Comparison of ENCODE assay signal across 30 cellular contexts in genomic region chr6:36362551-36363389, GRCh38. TPM values are rescaled to one million over a fixed set of nuclear protein-coding genes. Genes with fewer than 3 reads are reported as not detected.
DNase-seq lines count a peak whose midpoint lies in the region; ATAC-seq, FAIRE-seq and TF ChIP-seq lines count a peak whose summit lies in the region.
"Had no signal": no experiment of that assay in that cellular context is flagged by ENCODE, and none has a peak within 500 bp of the region (broad histone marks: within the 10 kb centered on the region; RNA-seq: fewer than 3 reads in every experiment).

No MANE protein-coding gene starts in this region.

- peak overlapping the region; percentile 43; the same call in 1 of the 2 replicates for H4K8ac ChIP-seq in H1 (ENCODE audit: extremely low read depth, insufficient read depth, low read length)

- H3K56ac ChIP-seq in H1 (replicated peaks; ENCODE audit: insufficient read length, low read depth, low read length) = no peak overlapping the region

- POLR2A ChIA-PET in H1 (lab: Charles Lee; ENCODE audit: partially characterized antibody) = interaction anchor here (1.2 to 1.5 kb wide), 2 partner anchors 12 to 24 kb away, joined by 3 to 6 read pairs; no protein-coding TSS in a partner anchor

- H3K23ac ChIP-seq in H1 (ENCODE audit: insufficient read length) = no peak overlapping the region

- intact Hi-C loops in spleen (cut with DNase I; ENCODE audit: low total_unique reads) = loop anchor here (10.0 kb wide), 1 partner anchor 338 kb away; the partner anchor contains the start of genes MAPK14 and SLC26A8

- no peaks in the 10 kb centered on the region for H3K9me2 ChIP-seq in GM23248 (ENCODE audit: insufficient read depth)

- no peak for FAIRE-seq in H1 (lab: Jason Lieb, UNC)
- FAIRE-seq: astrocyte, frontal cortex had no signal

- no peak overlapping the region for H2BK20ac ChIP-seq in H1 (ENCODE audit: low read length)

- peak; percentile 33 for DNase-seq in GM23248
- DNase-seq in MV-4-11 (lab: John Stamatoyannopoulos, UW) = peak; percentile 70
- DNase-seq in H1 (ENCODE audit: low read depth in 1 of 2, low spot score in 2 of 2) = no peak
- DNase-seq in spleen = peak; percentile 81
- DNase-seq in GM03348 (ENCODE audit: low spot score) = no peak
- DNase-seq in SHP77 (lab: John Stamatoyannopoulos, UW) = no peak
- DNase-seq: activated CD4-positive, alpha-beta T cell treated with anti-CD3 and anti-CD28 coated beads for 48 hours; cerebellar nuclear complex; COR-L47; DMS79 treated with DMSO at 0.1 percent for 48 hours; erythroblast; immature natural killer cell; NCI-H187 treated with DMSO at 0.1 percent for 48 hours; NCI-H526 treated with DMSO at 0.1 percent for 48 hours; stimulated activated CD4-positive, alpha-beta T cell treated with anti-CD3 and anti-CD28 coated beads, Interleukin-2, amount 100 ng/mL, for 24 hours had no signal

- ATAC-seq in HG02885 (IDR thresholded peaks at IDR 0.05; ENCODE audit: poor library complexity, unreplicated experiment) = no peak
- ATAC-seq: GM23338; Right ventricle myocardium inferior; stimulated activated effector memory CD8-positive, alpha-beta T cell treated with anti-CD3 and anti-CD28 coated beads, Interleukin-12 subunit alpha, Interleukin-12 subunit beta, amount 100 ng/mL, for 72 hours; T-cell had no signal

- H4K5ac ChIP-seq in H1 (ENCODE audit: insufficient read length, low read depth, low read length) = no peak overlapping the region

- H3K9me3 ChIP-seq in GM23248 (ENCODE audit: low read depth) = no peaks in the 10 kb centered on the region
- H3K9me3 ChIP-seq in H1 (ENCODE audit: insufficient read depth in 2 of 2, low read depth in 1 of 2, low read length in 1 of 2) = no peaks in the 10 kb centered on the region
- H3K9me3 ChIP-seq in spleen = no peaks in the 10 kb centered on the region
- H3K9me3 ChIP-seq: prostate gland had no signal

- H3F3A ChIP-seq in GM23248 (ENCODE audit: insufficient read depth) = no peaks in the 10 kb centered on the region

- no peak overlapping the region for H3K4me2 ChIP-seq in GM23248 (ENCODE audit: unreplicated experiment)
- H3K4me2 ChIP-seq in H1 (ENCODE audit: insufficient read depth in 1 of 2, low read depth in 2 of 2, low read length in 2 of 2) = no peak overlapping the region
- H3K4me2 ChIP-seq: GM23338, hepatocyte had no signal

- H3K9ac ChIP-seq in GM23248 = no peak overlapping the region
- H3K9ac ChIP-seq in H1 (replicated peaks in 1 of 4; ENCODE audit: extremely low read depth in 1 of 4, low read depth in 3 of 4, low read length in 3 of 4) = no peak overlapping the region

- no peak for TF ChIP-seq POLR2A in H1 (IDR thresholded peaks at IDR 0.05; ENCODE audit: control extremely low read depth in 1 of 2, low read depth in 2 of 2, low read length in 2 of 2)
- TF ChIP-seq POLR2A in spleen (IDR thresholded peaks at IDR 0.05) = no peak

- peaks cover 8% of the 10 kb centered on the region for H3K4me1 ChIP-seq in GM23248 (ENCODE audit: insufficient read depth)
- no peaks in the 10 kb centered on the region for H3K4me1 ChIP-seq in H1 (replicated peaks in 1 of 4; ENCODE audit: control insufficient read depth in 3 of 4, insufficient read depth in 4 of 4, low read length in 3 of 4)
- H3K4me1 ChIP-seq in spleen = peaks cover 0 to 57% (median 36%) of the 10 kb centered on the region in 6 donors
- H3K4me1 ChIP-seq: prostate gland had no signal

- H3K27me3 ChIP-seq in GM23248 (replicated peaks; ENCODE audit: insufficient read depth) (no peaks in the 10 kb centered on the region), H1 (replicated peaks in 1 of 4; ENCODE audit: control insufficient read depth in 3 of 4, extremely low read depth in 1 of 4, insufficient read depth in 3 of 4, low read length in 3 of 4) (peaks cover 0 to 1% (median 0%) of the 10 kb centered on the region in 4 experiments; a peak in 1 of 7 replicates), spleen (replicated peaks in 1 of 7) (peaks cover 0 to 4% (median 0%) of the 10 kb centered on the region in 7 donors)
- H3K27me3 ChIP-seq: hepatocyte had no signal

- H4K91ac ChIP-seq in H1 (replicated peaks; ENCODE audit: insufficient read length, low read length) = no peak overlapping the region

- CTCF ChIA-PET in H1 (lab: Charles Lee; ENCODE audit: partially characterized antibody) = interaction anchor here (0.6 to 7.6 kb wide), 12 partner anchors 11 to 267 kb away, joined by 3 to 68 read pairs (median 4); no protein-coding TSS in a partner anchor

- no peak overlapping the region for H2BK120ac ChIP-seq in H1 (replicated peaks; ENCODE audit: low read depth, low read length)

- H3K4me3 ChIP-seq in GM23248 = no peak overlapping the region
- no peak overlapping the region for H3K4me3 ChIP-seq in H1 (ENCODE audit: extremely low read depth in 1 of 4, insufficient read depth in 2 of 4, low read depth in 3 of 4, low read length in 4 of 4)
- no peak overlapping the region for H3K4me3 ChIP-seq in spleen
- H3K4me3 ChIP-seq: GM23338, hepatocyte, prostate gland had no signal

- no peak overlapping the region for H3K18ac ChIP-seq in H1 (ENCODE audit: extremely low read depth, low read length)

- no peaks in the 10 kb centered on the region for H3K79me2 ChIP-seq in GM23248 (ENCODE audit: insufficient read depth)
- no peaks in the 10 kb centered on the region for H3K79me2 ChIP-seq in H1 (ENCODE audit: control insufficient read depth in 1 of 2, insufficient read depth in 2 of 2, low read length in 2 of 2)
- H3K79me2 ChIP-seq: hepatocyte had no signal

- TF ChIP-seq CTCF in H1 (IDR thresholded peaks at IDR 0.05; ENCODE audit: control extremely low read depth in 1 of 3, insufficient read depth in 1 of 3, low read depth in 1 of 3, low read length in 3 of 3) (no peak), spleen (IDR thresholded peaks at IDR 0.05 in 8 of 11, conservative IDR thresholded peaks at IDR 0.05 in 3 of 11) (no peak)

- no peak overlapping the region for H3K4ac ChIP-seq in H1 (replicated peaks; ENCODE audit: insufficient read length, low read depth, low read length)

- H2BK15ac ChIP-seq in H1 (ENCODE audit: low read length) = no peak overlapping the region

- H3K14ac ChIP-seq in H1 (ENCODE audit: insufficient read length) = no peak overlapping the region

- H4K20me1 ChIP-seq in GM23248 (ENCODE audit: insufficient read depth) (no peaks in the 10 kb centered on the region), H1 (replicated peaks in 1 of 2; ENCODE audit: control insufficient read depth in 1 of 2, insufficient read depth in 2 of 2, low read length in 2 of 2) (no peaks in the 10 kb centered on the region)

- no peak overlapping the region for H2BK5ac ChIP-seq in H1 (ENCODE audit: low read depth, low read length)

- no peak overlapping the region for H2BK12ac ChIP-seq in H1 (ENCODE audit: low read depth, low read length)

- no peak for TF ChIP-seq EP300 in H1 (IDR thresholded peaks at IDR 0.05; ENCODE audit: borderline replicate concordance in 1 of 2, low read depth in 2 of 2, low read length in 2 of 2)

- no peak overlapping the region for H2AK5ac ChIP-seq in H1 (ENCODE audit: low read depth, low read length)

- H3K36me3 ChIP-seq in GM23248 (ENCODE audit: low read depth) (no peaks in the 10 kb centered on the region), H1 (ENCODE audit: control insufficient read depth in 2 of 4, insufficient read depth in 4 of 4, low read length in 3 of 4) (no peaks in the 10 kb centered on the region), spleen (peaks cover 0 to 30% (median 0%) of the 10 kb centered on the region in 6 donors)
- H3K36me3 ChIP-seq: prostate gland had no signal

- 76% methylated on average over 26 to 27 of the region's 27 CpGs for WGBS in GM23248 (ENCODE audit: low coverage in 1 of 2, low lambda C conversion rate in 2 of 2, missing lambda C conversion rate in 2 of 2), 2 experiments
- 94% methylated on average over 22 of the region's 27 CpGs; no CpG with 5 or more reads in 1 of the 2 experiments for WGBS in H1 (ENCODE audit: extremely low coverage in 1 of 2, insufficient coverage in 1 of 2, insufficient read length in 1 of 2, insufficient replicate concordance in 2 of 2, low coverage in 1 of 2, low lambda C conversion rate in 2 of 2, missing lambda C conversion rate in 1 of 2), 2 experiments
- WGBS in spleen, 5 donors = 67 to 89% (median 77%) methylated on average over 25 to 27 of the region's 27 CpGs

- no peak for TF ChIP-seq RAD21 in H1 (IDR thresholded peaks at IDR 0.05 in 1 of 2, conservative IDR thresholded peaks at IDR 0.05 in 1 of 2; ENCODE audit: low read depth in 2 of 2, low read length in 2 of 2)

- H3K23me2 ChIP-seq in H1 (ENCODE audit: low read depth, low read length) = no peaks in the 10 kb centered on the region

- in situ Hi-C loops in GM23248 (cut with MboI) = loop anchor here (10.0 kb wide), 1 partner anchor 238 kb away; no protein-coding TSS in a partner anchor

- H3K27ac ChIP-seq in GM23248 (no peak overlapping the region), H1 (ENCODE audit: low read depth, low read length) (no peak overlapping the region), spleen (peak overlapping the region in 1 of 8 donors; percentile 54)
- H3K27ac ChIP-seq: hepatocyte, prostate gland had no signal

- H2AFZ ChIP-seq in GM23248 (no peak overlapping the region), H1 (ENCODE audit: low read length) (no peak overlapping the region)
- H2AFZ ChIP-seq: GM23338, hepatocyte had no signal

- H3K79me1 ChIP-seq in H1 (ENCODE audit: low read depth, low read length) = no peaks in the 10 kb centered on the region

RNA-seq across cellular contexts. Expression of gene ETV7, which starts 24.7 kb away (rescaled TPM):
- 0.32 TPM in 1 of 2 replicates, not detected in the other for total RNA-seq in GM23248 (2014; rRNA removed; shearing (Covaris generic))
- polyA plus RNA-seq in GM23248 (2016; fragmentation: Nextera tagmentation; extraction: Ambion mirVana) = 0.70 and 0.99 TPM in 2 replicates
- 0.21 and 0.54 TPM in 2 replicates for total RNA-seq in H1 (2021; fragmentation: NEBNext Ultra II Directional; extraction: Animal tissue kit (Norgen Biotek cat#: 25700))
- polyA plus RNA-seq in H1 (2011; rRNA removed) = 2.4 TPM in 2 replicates
- polyA plus RNA-seq in H1 (2011; cell fraction: cytosol; rRNA removed) = 2.1 TPM
- 2.4 TPM for polyA plus RNA-seq in H1 (2011; cell fraction: nucleus; rRNA removed)
- 1.1 to 2.4 TPM (median 2.0 TPM) in 4 replicates for polyA plus RNA-seq in H1 (2012, experiment 1 of 2)
- 2.1 TPM for polyA plus RNA-seq in H1 (2012, experiment 2 of 2)
- polyA plus RNA-seq in H1 (2013, experiment 1 of 2) = 0.49 TPM
- 0.61 TPM for polyA plus RNA-seq in H1 (2013, experiment 2 of 2)
- polyA minus RNA-seq in H1 (2011; rRNA and poly(A)+ RNA removed) = 0.63 and 1.2 TPM in 2 replicates
- polyA minus RNA-seq in H1 (2011; cell fraction: cytosol; rRNA and poly(A)+ RNA removed) = 1.5 TPM
- polyA minus RNA-seq in H1 (2011; cell fraction: nucleus; rRNA and poly(A)+ RNA removed) = 0.60 TPM
- total RNA-seq in spleen = 1 to 10 TPM in 6 of 7 donors, under 1 TPM in 1; 0.51 to 3.2 (median 1.9) TPM
- polyA plus RNA-seq in spleen = 1 to 10 TPM; 1.6 to 4.5 (median 2.1) TPM
- total RNA-seq: frontal cortex, OCI-LY7, temporal lobe had no signal
- polyA plus RNA-seq: neural cell had no signal

RNA-seq across cellular contexts. Expression of gene BNIP5, which starts 26.1 kb away (rescaled TPM):
- not detected in 2 replicates for total RNA-seq in GM23248 (2014; rRNA removed; shearing (Covaris generic))
- polyA plus RNA-seq in GM23248 (2016; fragmentation: Nextera tagmentation; extraction: Ambion mirVana) = not detected in 2 replicates
- total RNA-seq in H1 (2021; fragmentation: NEBNext Ultra II Directional; extraction: Animal tissue kit (Norgen Biotek cat#: 25700)) = not detected in 2 replicates
- not detected in 2 replicates for polyA plus RNA-seq in H1 (2011; rRNA removed)
- not detected for polyA plus RNA-seq in H1 (2011; cell fraction: cytosol; rRNA removed)
- 0.03 TPM for polyA plus RNA-seq in H1 (2011; cell fraction: nucleus; rRNA removed)
- 0.05 TPM in 1 of 4 replicates, not detected in the others for polyA plus RNA-seq in H1 (2012, experiment 1 of 2)
- polyA plus RNA-seq in H1 (2012, experiment 2 of 2) = not detected
- polyA plus RNA-seq in H1 (2013, experiment 1 of 2) = not detected
- 0.02 TPM for polyA plus RNA-seq in H1 (2013, experiment 2 of 2)
- polyA minus RNA-seq in H1 (2011; rRNA and poly(A)+ RNA removed) = 0.20 TPM in 1 of 2 replicates, not detected in the other
- not detected for polyA minus RNA-seq in H1 (2011; cell fraction: cytosol; rRNA and poly(A)+ RNA removed)
- not detected for polyA minus RNA-seq in H1 (2011; cell fraction: nucleus; rRNA and poly(A)+ RNA removed)
- total RNA-seq in spleen = not detected
- polyA plus RNA-seq in spleen = under 1 TPM in 1 of 3 donors, not detected in 2; 0.05 TPM
- total RNA-seq: astrocyte, GM23338, liver, mononuclear cell, OCI-LY7, Right ventricle myocardium inferior had no signal
- polyA plus RNA-seq: GM23338, IgD-negative memory B cell, immature natural killer cell, liver, neural cell had no signal

Comparison
In these comparisons a context has a peak if more than half of its experiments do, and no peak if none do; other contexts are left out.
1. DNase-seq: peak in GM23248 (single experiment), MV-4-11 (single experiment) and spleen (single experiment); none in H1 (0 of 2), GM03348 (single experiment) and SHP77 (0 of 2).